ENCODE assay signal across 9 cellular contexts in the genomic region with DNA sequence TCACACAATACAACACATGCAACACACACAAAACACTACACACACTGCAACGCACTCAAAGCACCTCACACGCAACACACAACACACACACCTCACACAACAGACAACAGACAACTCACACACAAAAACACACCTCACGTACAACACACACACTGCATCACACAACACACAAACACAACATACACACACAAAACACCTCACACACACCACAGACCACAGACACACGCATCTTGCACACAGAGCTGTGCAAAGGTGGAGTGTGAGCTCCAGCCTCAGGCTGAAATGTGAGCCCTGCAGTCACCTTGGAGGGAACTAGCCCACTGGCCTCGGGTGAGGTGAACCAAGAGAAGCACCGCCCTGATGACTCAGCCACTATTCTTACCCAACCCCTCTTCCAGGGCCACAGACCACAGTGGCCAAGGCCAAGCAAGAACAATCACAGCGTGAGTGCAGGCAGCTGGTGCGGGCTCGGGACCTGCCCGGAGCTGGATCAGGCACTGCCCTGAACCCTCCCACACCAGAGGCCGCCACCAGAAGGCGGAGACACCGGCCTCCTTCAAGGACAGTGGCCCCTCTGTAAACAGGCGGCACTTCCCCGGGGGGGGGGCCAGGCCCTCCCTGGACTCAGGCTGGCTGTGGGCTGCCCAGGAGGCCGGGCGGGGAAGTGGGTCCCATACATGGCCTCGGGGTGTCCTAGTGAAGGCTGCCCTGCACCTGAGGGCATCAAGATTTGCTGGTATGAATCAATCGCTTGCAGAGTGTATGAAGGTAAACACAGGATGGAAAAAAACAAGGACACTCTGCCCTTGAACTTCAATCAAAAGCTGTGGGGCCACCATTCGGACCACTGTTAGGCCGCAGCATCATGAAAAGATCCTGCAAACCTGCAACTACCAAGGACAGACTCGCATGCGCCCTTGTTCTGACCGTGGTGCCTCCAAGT.
DNase-seq lines count a peak whose midpoint lies in the region; ATAC-seq, FAIRE-seq and TF ChIP-seq lines count a peak whose summit lies in the region.
"Had no signal": no experiment of that assay in that cellular context is flagged by ENCODE, and none has a peak within 500 bp of the region (broad histone marks: within the 10 kb centered on the region; RNA-seq: fewer than 3 reads in every experiment).

No MANE protein-coding gene starts in this region.

- no peak overlapping the region for H3K4me3 Mint-ChIP-seq in activated CD4-positive, alpha-beta T cell treated with anti-CD3 and anti-CD28 coated beads, Interleukin-2, amount 10 ng/mL, durations not matched to agents 7 days and 5 days
- no peak overlapping the region for H3K4me3 Mint-ChIP-seq in T-helper 2 cell treated with Interferon-gamma antibody and Interleukin-4, amounts not matched to agents 5 μg/mL and 100 μg/mL, for 36 hours
- no peak overlapping the region for H3K4me3 Mint-ChIP-seq in activated T-helper 1 cell treated with anti-CD3 and anti-CD28 coated beads, Interleukin-12 subunit alpha, Interleukin-12 subunit beta, Interleukin-2, Interleukin-4 antibody, amounts not matched to agents 30 ng/mL and 10 ng/mL and 1 ng/mL, durations not matched to agents 14 hours and 24 hours and 36 hours

- no peak for TF ChIP-seq EP300 in gastroesophageal sphincter (IDR thresholded peaks at IDR 0.05)

- POLR2A ChIA-PET in activated CD4-positive, alpha-beta T cell treated with anti-CD3 and anti-CD28 coated beads, Interleukin-2, amount 10 ng/mL, durations not matched to agents 7 days and 5 days (lab: Charles Lee): no interaction called here

- no peaks in the 10 kb centered on the region for H3K27me3 ChIP-seq in gastroesophageal sphincter

- no peak for FAIRE-seq in HTR-8/SVneo (lab: Jason Lieb, UNC)

- no peaks in the 10 kb centered on the region for H3K4me1 Mint-ChIP-seq in activated CD4-positive, alpha-beta T cell treated with anti-CD3 and anti-CD28 coated beads, Interleukin-2, amount 10 ng/mL, durations not matched to agents 7 days and 5 days
- no peaks in the 10 kb centered on the region for H3K4me1 Mint-ChIP-seq in T-helper 2 cell treated with Interferon-gamma antibody and Interleukin-4, amounts not matched to agents 5 μg/mL and 100 μg/mL, for 36 hours (ENCODE audit: low read depth)
- H3K4me1 Mint-ChIP-seq in activated T-helper 1 cell treated with anti-CD3 and anti-CD28 coated beads, Interleukin-12 subunit alpha, Interleukin-12 subunit beta, Interleukin-2, Interleukin-4 antibody, amounts not matched to agents 30 ng/mL and 10 ng/mL and 1 ng/mL, durations not matched to agents 14 hours and 24 hours and 36 hours (ENCODE audit: low read depth): no peaks in the 10 kb centered on the region

- no peaks in the 10 kb centered on the region for H3K9me3 ChIP-seq in gastroesophageal sphincter

- H3K36me3 ChIP-seq in gastroesophageal sphincter: no peaks in the 10 kb centered on the region

- no peaks in the 10 kb centered on the region for H3K36me3 Mint-ChIP-seq in activated CD4-positive, alpha-beta T cell treated with anti-CD3 and anti-CD28 coated beads, Interleukin-2, amount 10 ng/mL, durations not matched to agents 7 days and 5 days (ENCODE audit: low read depth)
- no peaks in the 10 kb centered on the region for H3K36me3 Mint-ChIP-seq in T-helper 2 cell treated with Interferon-gamma antibody and Interleukin-4, amounts not matched to agents 5 μg/mL and 100 μg/mL, for 36 hours (ENCODE audit: low read depth)
- no peaks in the 10 kb centered on the region for H3K36me3 Mint-ChIP-seq in activated T-helper 1 cell treated with anti-CD3 and anti-CD28 coated beads, Interleukin-12 subunit alpha, Interleukin-12 subunit beta, Interleukin-2, Interleukin-4 antibody, amounts not matched to agents 30 ng/mL and 10 ng/mL and 1 ng/mL, durations not matched to agents 14 hours and 24 hours and 36 hours (ENCODE audit: low read depth)

- H3K27ac Mint-ChIP-seq in activated CD4-positive, alpha-beta T cell treated with anti-CD3 and anti-CD28 coated beads, Interleukin-2, amount 10 ng/mL, durations not matched to agents 7 days and 5 days: no peak overlapping the region
- H3K27ac Mint-ChIP-seq in T-helper 2 cell treated with Interferon-gamma antibody and Interleukin-4, amounts not matched to agents 5 μg/mL and 100 μg/mL, for 36 hours: no peak overlapping the region
- H3K27ac Mint-ChIP-seq in activated T-helper 1 cell treated with anti-CD3 and anti-CD28 coated beads, Interleukin-12 subunit alpha, Interleukin-12 subunit beta, Interleukin-2, Interleukin-4 antibody, amounts not matched to agents 30 ng/mL and 10 ng/mL and 1 ng/mL, durations not matched to agents 14 hours and 24 hours and 36 hours: no peak overlapping the region

- H3K4me1 ChIP-seq in gastroesophageal sphincter: peaks cover 0 to 54% (median 12%) of the 10 kb centered on the region in 3 donors

- WGBS in gastroesophageal sphincter (ENCODE audit: low coverage in 1 of 2), 2 donors: 91 to 92% methylated on average over 8 to 10 of the region's 24 CpGs

- H3K27me3 Mint-ChIP-seq in activated CD4-positive, alpha-beta T cell treated with anti-CD3 and anti-CD28 coated beads, Interleukin-2, amount 10 ng/mL, durations not matched to agents 7 days and 5 days: no peaks in the 10 kb centered on the region
- H3K27me3 Mint-ChIP-seq in T-helper 2 cell treated with Interferon-gamma antibody and Interleukin-4, amounts not matched to agents 5 μg/mL and 100 μg/mL, for 36 hours (ENCODE audit: low read depth): no peaks in the 10 kb centered on the region
- no peaks in the 10 kb centered on the region for H3K27me3 Mint-ChIP-seq in activated T-helper 1 cell treated with anti-CD3 and anti-CD28 coated beads, Interleukin-12 subunit alpha, Interleukin-12 subunit beta, Interleukin-2, Interleukin-4 antibody, amounts not matched to agents 30 ng/mL and 10 ng/mL and 1 ng/mL, durations not matched to agents 14 hours and 24 hours and 36 hours (ENCODE audit: insufficient read depth)

- H3K4me3 ChIP-seq in gastroesophageal sphincter: no peak overlapping the region
- H3K4me3 ChIP-seq: dorsolateral prefrontal cortex had no signal

- peak overlapping the region in 3 of 4 donors; percentile 41 to 50 (median 42) for H3K27ac ChIP-seq in gastroesophageal sphincter
- H3K27ac ChIP-seq: dorsolateral prefrontal cortex had no signal

- peak in 2 of 4 experiments; percentile 12 to 25 for TF ChIP-seq CTCF in gastroesophageal sphincter (IDR thresholded peaks at IDR 0.05)

- peak; percentile 43 for DNase-seq in activated CD4-positive, alpha-beta T cell treated with anti-CD3 and anti-CD28 coated beads for 48 hours
- DNase-seq in activated CD4-positive, alpha-beta T cell treated with anti-CD3 and anti-CD28 coated beads, Interleukin-2, amount 10 ng/mL, durations not matched to agents 7 days and 5 days: no peak
- peak; percentile 98 for DNase-seq in HTR-8/SVneo (ENCODE audit: insufficient read length, low spot score)
- DNase-seq in T-helper 2 cell treated with Interferon-gamma antibody and Interleukin-4, amounts not matched to agents 5 μg/mL and 100 μg/mL, for 36 hours (ENCODE audit: low spot score): peak; percentile 43
- DNase-seq in pons (ENCODE audit: low spot score): peak; percentile 43
- DNase-seq in activated T-helper 1 cell treated with anti-CD3 and anti-CD28 coated beads, Interleukin-12 subunit alpha, Interleukin-12 subunit beta, Interleukin-2, Interleukin-4 antibody, amounts not matched to agents 30 ng/mL and 10 ng/mL and 1 ng/mL, durations not matched to agents 14 hours and 24 hours and 36 hours (ENCODE audit: low spot score): no peak

- ATAC-seq in GM21786 (IDR thresholded peaks at IDR 0.05; ENCODE audit: unreplicated experiment): peak; percentile 89
- ATAC-seq in gastroesophageal sphincter: peak; percentile 90

- no peaks in the 10 kb centered on the region for H3K9me3 Mint-ChIP-seq in activated CD4-positive, alpha-beta T cell treated with anti-CD3 and anti-CD28 coated beads, Interleukin-2, amount 10 ng/mL, durations not matched to agents 7 days and 5 days
- H3K9me3 Mint-ChIP-seq in T-helper 2 cell treated with Interferon-gamma antibody and Interleukin-4, amounts not matched to agents 5 μg/mL and 100 μg/mL, for 36 hours: no peaks in the 10 kb centered on the region
- no peaks in the 10 kb centered on the region for H3K9me3 Mint-ChIP-seq in activated T-helper 1 cell treated with anti-CD3 and anti-CD28 coated beads, Interleukin-12 subunit alpha, Interleukin-12 subunit beta, Interleukin-2, Interleukin-4 antibody, amounts not matched to agents 30 ng/mL and 10 ng/mL and 1 ng/mL, durations not matched to agents 14 hours and 24 hours and 36 hours

- no peak for TF ChIP-seq POLR2A in gastroesophageal sphincter (IDR thresholded peaks at IDR 0.05)

- CTCF ChIA-PET in activated CD4-positive, alpha-beta T cell treated with anti-CD3 and anti-CD28 coated beads, Interleukin-2, amount 10 ng/mL, durations not matched to agents 7 days and 5 days (lab: Charles Lee): no interaction called here

- intact Hi-C loops in activated T-helper 1 cell treated with anti-CD3 and anti-CD28 coated beads, Interleukin-12 subunit alpha, Interleukin-12 subunit beta, Interleukin-2, Interleukin-4 antibody, amounts not matched to agents 30 ng/mL and 10 ng/mL and 1 ng/mL, durations not matched to agents 14 hours and 24 hours and 36 hours (cut with micrococcal nuclease): no loop called here

Comparison
In these comparisons a context has a peak if more than half of its experiments do, and no peak if none do; other contexts are left out.
1. DNase-seq: peak in activated CD4-positive, alpha-beta T cell treated with anti-CD3 and anti-CD28 coated beads for 48 hours (single experiment), HTR-8/SVneo (single experiment), T-helper 2 cell treated with Interferon-gamma antibody and Interleukin-4, amounts not matched to agents 5 μg/mL and 100 μg/mL, for 36 hours (single experiment) and pons (single experiment); none in activated CD4-positive, alpha-beta T cell treated with anti-CD3 and anti-CD28 coated beads, Interleukin-2, amount 10 ng/mL, durations not matched to agents 7 days and 5 days (single experiment) and activated T-helper 1 cell treated with anti-CD3 and anti-CD28 coated beads, Interleukin-12 subunit alpha, Interleukin-12 subunit beta, Interleukin-2, Interleukin-4 antibody, amounts not matched to agents 30 ng/mL and 10 ng/mL and 1 ng/mL, durations not matched to agents 14 hours and 24 hours and 36 hours (single experiment).